Comparison of ENCODE assay signal across 8 cellular contexts in the genomic region with DNA sequence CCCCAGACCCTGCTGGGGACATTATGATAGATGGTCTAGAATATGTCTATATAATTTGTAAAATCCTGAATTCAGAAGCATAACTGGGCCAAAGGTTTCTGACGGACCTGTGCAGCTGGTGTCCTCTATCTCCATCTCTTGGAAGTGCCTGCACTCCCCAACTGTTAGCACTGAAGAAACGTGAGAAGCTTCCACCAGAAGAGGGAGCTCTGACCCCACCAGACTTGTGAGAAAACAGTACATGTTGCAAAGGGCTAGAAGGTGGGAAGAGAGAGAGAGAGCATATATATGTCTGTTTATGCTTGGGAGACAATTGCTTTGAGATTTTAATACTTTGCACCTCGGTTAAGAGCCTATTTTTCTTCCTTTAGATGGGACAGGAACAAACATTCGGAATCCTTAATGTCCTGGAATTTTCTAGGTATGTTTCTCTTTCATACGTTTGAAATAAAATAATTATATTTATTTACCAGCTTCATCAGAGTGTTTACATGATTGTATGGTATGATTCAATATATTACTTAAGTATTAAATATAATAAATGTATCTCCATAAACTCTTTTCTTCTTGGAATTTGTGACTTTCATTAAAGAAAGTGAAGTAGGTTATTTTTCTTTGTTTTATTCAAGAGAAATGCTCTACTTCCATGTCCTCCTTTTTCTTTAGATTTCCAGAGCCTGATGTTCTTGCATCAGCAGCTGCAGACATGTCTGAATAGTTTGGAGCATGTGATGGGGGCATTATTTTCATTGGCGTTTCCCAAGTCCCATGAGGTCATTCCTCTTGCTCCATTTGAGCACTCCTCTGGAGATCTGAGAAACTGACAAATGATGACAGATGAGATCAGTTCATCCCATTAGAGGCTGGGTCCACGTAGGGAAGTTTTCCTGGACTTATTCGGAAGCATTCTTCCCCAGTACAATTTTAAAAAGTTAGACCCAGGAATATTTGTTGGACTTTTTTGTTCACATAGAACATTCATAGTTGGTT.
A peak's percentile ranks its signal among the peaks of the same experiment; 100 is the strongest.
DNase-seq lines count a peak whose midpoint lies in the region; ATAC-seq and TF ChIP-seq lines count a peak whose summit lies in the region.

No MANE protein-coding gene starts in this region.

- H3K4me1 ChIP-seq in endodermal cell (ENCODE audit: control insufficient read depth, insufficient read depth, low read length) = no peaks in the 10 kb centered on the region

- H3K4me3 Mint-ChIP-seq in endodermal cell = no peak overlapping the region

- peak; percentile 85 for DNase-seq in ACHN
- peak in 69 of 76 experiments; percentile 1 to 82 (median 48) for DNase-seq in HUDEP-2 (lab: John Stamatoyannopoulos, UW; ENCODE audit: unreplicated experiment in 76 of 76)
- peak; percentile 52 for DNase-seq in NK-92 treated with Interleukin-12 subunit alpha and Interleukin-12 subunit beta, amount 100 ng/mL, for 24 hours (lab: John Stamatoyannopoulos, UW)
- DNase-seq in activated CD8-positive, alpha-beta memory T cell treated with anti-CD3 and anti-CD28 coated beads for 24 hours = peak; percentile 84
- peak; percentile 95 for DNase-seq in endodermal cell
- peak; percentile 92 for DNase-seq in midbrain (lab: John Stamatoyannopoulos, UW)
- DNase-seq in stimulated activated CD8-positive, alpha-beta memory T cell treated with anti-CD3 and anti-CD28 coated beads, Interleukin-4, amount 100 ng/mL, for 4 hours (ENCODE audit: low read depth in 2 of 2, low spot score in 1 of 2) = peak; percentile 43 to 55

- ATAC-seq in GM18868 (IDR thresholded peaks at IDR 0.05; ENCODE audit: unreplicated experiment) = peak; percentile 87

- in situ Hi-C loops in ACHN (cut with HindIII; ENCODE audit: low pct_ligation_motif_present, low pct_unique_long_range_greater_than_20kb, low sequenced_read_pairs) = no loop called here

- no peak overlapping the region for H3K27ac ChIP-seq in endodermal cell (ENCODE audit: low read depth, low read length)

- no peak overlapping the region for H3K4me3 ChIP-seq in endodermal cell (ENCODE audit: low read length)

- peak; percentile 96 for TF ChIP-seq CTCF in endodermal cell (conservative IDR thresholded peaks at IDR 0.05)

- H3K4me1 Mint-ChIP-seq in endodermal cell = peaks cover 14% of the 10 kb centered on the region

- no peaks in the 10 kb centered on the region for H3K27me3 ChIP-seq in endodermal cell (ENCODE audit: control insufficient read depth, insufficient read depth, low read length, poor library complexity, severe bottlenecking)

- no peaks in the 10 kb centered on the region for H3K9me3 ChIP-seq in endodermal cell (ENCODE audit: control insufficient read depth, low read length)

- no peaks in the 10 kb centered on the region for H3K27me3 Mint-ChIP-seq in endodermal cell (ENCODE audit: insufficient read depth)

- no peaks in the 10 kb centered on the region for H3K36me3 Mint-ChIP-seq in endodermal cell (ENCODE audit: low read depth)

- no peaks in the 10 kb centered on the region for H3K9me3 Mint-ChIP-seq in endodermal cell

- H3K9ac ChIP-seq in endodermal cell (ENCODE audit: extremely low read depth, low read length, poor library complexity, severe bottlenecking) = no peak overlapping the region

- H3K27ac Mint-ChIP-seq in endodermal cell = no peak overlapping the region

- H3K36me3 ChIP-seq in endodermal cell (ENCODE audit: control insufficient read depth, insufficient read depth, low read length) = no peaks in the 10 kb centered on the region

- 31 to 45% methylated on average over 6 to 7 of the region's 8 CpGs for WGBS in endodermal cell (ENCODE audit: insufficient coverage in 1 of 2, insufficient read length in 1 of 2), 2 experiments
